ENCODE assay signal across 20 cellular contexts in genomic region chr4:79331126-79331876, GRCh38. TPM values are rescaled to one million over a fixed set of nuclear protein-coding genes. Genes with fewer than 3 reads are reported as not detected.
DNase-seq lines count a peak whose midpoint lies in the region; ATAC-seq, FAIRE-seq and TF ChIP-seq lines count a peak whose summit lies in the region.
"Had no signal": no experiment of that assay in that cellular context is flagged by ENCODE, and none has a peak within 500 bp of the region (broad histone marks: within the 10 kb centered on the region; RNA-seq: fewer than 3 reads in every experiment).

No MANE protein-coding gene starts in this region.

- in situ Hi-C loops in K562 (cut with MboI), result no loop called here

- FAIRE-seq in K562 (lab: Jason Lieb, UNC), result peak; percentile 29
- FAIRE-seq: colon, HTR-8/SVneo, islet of Langerhans had no signal

- TF ChIP-seq CTCF in K562 (IDR thresholded peaks at IDR 0.05 in 2 of 3, conservative IDR thresholded peaks at IDR 0.05 in 1 of 3; ENCODE audit: insufficient read depth in 2 of 3, low read depth in 1 of 3, low read length in 3 of 3) (no peak), gastroesophageal sphincter (IDR thresholded peaks at IDR 0.05) (no peak), chondrocyte (IDR thresholded peaks at IDR 0.05) (no peak)

- ATAC-seq in K562, result peak; percentile 49
- ATAC-seq in gastroesophageal sphincter, result no peak
- ATAC-seq: HCT116 had no signal

- peaks cover 0 to 8% of the 10 kb centered on the region in 2 experiments; a peak in 4 of 5 replicates for H3K4me1 ChIP-seq in K562 (replicated peaks in 1 of 2; ENCODE audit: control insufficient read depth in 2 of 2, insufficient read depth in 2 of 2, low read length in 2 of 2)
- no peaks in the 10 kb centered on the region for H3K4me1 ChIP-seq in gastroesophageal sphincter
- H3K4me1 ChIP-seq: suprapubic skin had no signal

- H3K9me1 ChIP-seq in K562 (ENCODE audit: control insufficient read depth, insufficient read depth, low read length), result no peaks in the 10 kb centered on the region

- no peak for TF ChIP-seq RAD21 in K562 (CRISPR knock-in tag; conservative IDR thresholded peaks at IDR 0.05 in 1 of 2, IDR thresholded peaks at IDR 0.05 in 1 of 2)

- TF ChIP-seq POLR2A in K562 (conservative IDR thresholded peaks at IDR 0.05) (no peak), gastroesophageal sphincter (IDR thresholded peaks at IDR 0.05) (no peak)

- H3K9me3 ChIP-seq in K562 (replicated peaks; ENCODE audit: control insufficient read depth, insufficient read depth, low read depth, low read length), result no peaks in the 10 kb centered on the region
- H3K9me3 ChIP-seq in gastroesophageal sphincter, result no peaks in the 10 kb centered on the region
- H3K9me3 ChIP-seq: suprapubic skin had no signal

- H2AFZ ChIP-seq in K562 (ENCODE audit: low read depth, low read length), result peak overlapping the region; percentile 78; the same call in 1 of the 2 replicates

- H3K27me3 ChIP-seq in K562 (ENCODE audit: control insufficient read depth in 2 of 2, insufficient read depth in 2 of 2, low read length in 2 of 2) (no peaks in the 10 kb centered on the region), gastroesophageal sphincter (no peaks in the 10 kb centered on the region)
- H3K27me3 ChIP-seq: suprapubic skin had no signal

- intact Hi-C loops in K562 (cut with micrococcal nuclease), result no loop called here

- H3K4me3 Mint-ChIP-seq in chondrocyte (ENCODE audit: unreplicated experiment), result no peak overlapping the region
- H3K4me3 Mint-ChIP-seq: CD4-positive, alpha-beta T cell had no signal

- H3K9me3 Mint-ChIP-seq in chondrocyte (ENCODE audit: low read depth), result no peaks in the 10 kb centered on the region
- H3K9me3 Mint-ChIP-seq: CD4-positive, alpha-beta T cell had no signal

- POLR2A ChIA-PET in K562 (lab: Yijun Ruan, JAX), result interaction anchor here (0.6 kb wide), 1 partner anchor 384 kb away, joined by 3 read pairs; no protein-coding TSS in a partner anchor

- H3K27ac Mint-ChIP-seq in chondrocyte (ENCODE audit: unreplicated experiment), result no peak overlapping the region
- H3K27ac Mint-ChIP-seq: CD4-positive, alpha-beta T cell had no signal

- H3K27ac ChIP-seq in K562 (ENCODE audit: extremely low read depth, low read depth, low read length) (peak overlapping the region; percentile 36; the same call in 1 of the 3 replicates), gastroesophageal sphincter (no peak overlapping the region)
- H3K27ac ChIP-seq: 22Rv1, suprapubic skin had no signal

- H3K36me3 ChIP-seq in K562 (ENCODE audit: control insufficient read depth, insufficient read depth, low read length) (no peaks in the 10 kb centered on the region), gastroesophageal sphincter (no peaks in the 10 kb centered on the region)
- H3K36me3 ChIP-seq: suprapubic skin had no signal

- H3K36me3 Mint-ChIP-seq in chondrocyte (ENCODE audit: low read depth), result no peaks in the 10 kb centered on the region

- H3K79me2 ChIP-seq in K562 (ENCODE audit: control insufficient read depth, insufficient read depth, low read length), result no peaks in the 10 kb centered on the region

- no peak overlapping the region for H3K9ac ChIP-seq in K562 (ENCODE audit: insufficient read depth in 1 of 2, low read depth in 2 of 2, low read length in 2 of 2)

- H3K4me2 ChIP-seq in K562 (ENCODE audit: insufficient read depth, low read length), result no peak overlapping the region; the same call in 1 of the 2 replicates

- peak; percentile 44 for DNase-seq in DMS 273 (lab: John Stamatoyannopoulos, UW; ENCODE audit: unreplicated experiment)
- no peak for DNase-seq in DMS 273 treated with DMSO at 0.1 percent for 48 hours (lab: John Stamatoyannopoulos, UW)
- peak; percentile 4 for DNase-seq in NCI-H226
- DNase-seq in K562 (ENCODE audit: extremely low read depth in 1 of 4, low spot score in 3 of 4), result peak in 1 of 4 experiments; percentile 62
- DNase-seq in mucosa of gallbladder (ENCODE audit: low spot score), result peak; percentile 56
- no peak for DNase-seq in activated CD4-positive, alpha-beta T cell treated with anti-CD3 and anti-CD28 coated beads, Interleukin-2, amount 50 U/mL, for 1 hour
- DNase-seq in chondrocyte (ENCODE audit: low spot score), result no peak
- DNase-seq: activated CD4-positive, CD25-positive, alpha-beta regulatory T cell; activated T-cell treated with anti-CD3 and anti-CD28 coated beads for 4 hours; CD4-positive, alpha-beta T cell; NCI-H526 treated with DMSO at 0.1 percent for 48 hours; posterior cingulate gyrus had no signal

- TF ChIP-seq EP300 in K562 (IDR thresholded peaks at IDR 0.05; ENCODE audit: low read length), result peak; percentile 20; the same call in 1 of the 2 replicates
- no peak for TF ChIP-seq EP300 in gastroesophageal sphincter (IDR thresholded peaks at IDR 0.05)

- CTCF ChIA-PET in K562 (lab: Yijun Ruan, JAX; ENCODE audit: low intra/inter-chr PET ratio), result no interaction called here

- 15% methylated on average over 2 of the region's 2 CpGs for WGBS in K562 (ENCODE audit: insufficient coverage, low coverage, missing lambda C conversion rate)
- WGBS in gastroesophageal sphincter (ENCODE audit: low coverage in 1 of 2), 2 donors, result 47 to 57% methylated on average over 2 of the region's 2 CpGs

- BruUV-seq in K562 (replicated peaks; lab: Mats Ljungman, UMichigan), result no TSS peak

- no peaks in the 10 kb centered on the region for H4K20me1 ChIP-seq in K562 (replicated peaks; ENCODE audit: control insufficient read depth, insufficient read depth, low read length)

- H3K4me1 Mint-ChIP-seq in chondrocyte (ENCODE audit: low read depth), result no peaks in the 10 kb centered on the region

- H3K4me3 ChIP-seq in K562 (no peak overlapping the region), gastroesophageal sphincter (no peak overlapping the region)
- H3K4me3 ChIP-seq: suprapubic skin had no signal

- no peaks in the 10 kb centered on the region for H3K27me3 Mint-ChIP-seq in chondrocyte (ENCODE audit: low read depth)
- H3K27me3 Mint-ChIP-seq: CD4-positive, alpha-beta T cell had no signal

TF ChIP-seq in K562, 482 proteins besides CTCF, POLR2A, EP300 and RAD21 (continues in another document):
- TF ChIP-seq KLF1 (tag; IDR thresholded peaks at IDR 0.05) (no peak), ZKSCAN1 (IDR thresholded peaks at IDR 0.05; ENCODE audit: low read depth, low read length) (no peak), ZNF41 (CRISPR knock-in tag; conservative IDR thresholded peaks at IDR 0.05) (peak; percentile 71; the same call in 1 of the 2 replicates), ATF1 (CRISPR knock-in tag; IDR thresholded peaks at IDR 0.05) (no peak), ATF1 (tag; IDR thresholded peaks at IDR 0.05) (0 out of 2 replicates have a peak, but pooled peaks have one; percentile 44), SRSF3 (IDR thresholded peaks at IDR 0.05; ENCODE audit: insufficient read depth, low read length) (no peak), DMBX1 (CRISPR knock-in tag; IDR thresholded peaks at IDR 0.05; ENCODE audit: borderline replicate concordance) (peak; percentile 82), PHTF2 (CRISPR knock-in tag; IDR thresholded peaks at IDR 0.05) (no peak), ZNF232 (CRISPR knock-in tag; IDR thresholded peaks at IDR 0.05) (no peak), MECOM (CRISPR knock-in tag; IDR thresholded peaks at IDR 0.05) (no peak), TEAD2 (tag; IDR thresholded peaks at IDR 0.05) (peak; percentile 42; the same call in 1 of the 2 replicates), RHOXF2B (CRISPR knock-in tag; conservative IDR thresholded peaks at IDR 0.05) (no peak), ZNF584 (CRISPR knock-in tag; IDR thresholded peaks at IDR 0.05; ENCODE audit: low read depth) (peak; percentile 75), MCM3 (IDR thresholded peaks at IDR 0.05) (no peak), ZNF146 (CRISPR knock-in tag; IDR thresholded peaks at IDR 0.05; ENCODE audit: unreplicated experiment) (no peak)

RNA-seq across cellular contexts. Expression of gene NAA11, which starts 5.4 kb away (rescaled TPM):
- 25.0 and 37.2 TPM in 2 replicates for total RNA-seq in K562 (2011; cell fraction: chromatin; rRNA removed; ENCODE audit: low replicate concordance)
- total RNA-seq in K562 (2011; cell fraction: nucleolus; rRNA removed), result 12.5 and 15.0 TPM in 2 replicates
- total RNA-seq in K562 (2011; cell fraction: nucleoplasm; rRNA removed), result 30.0 and 38.9 TPM in 2 replicates
- total RNA-seq in K562 (2014; rRNA removed) (20.4 and 21.1 TPM in 2 replicates), K562 (2014; rRNA removed; fragmentation: Illumina TruSeq; extraction: Trizol) (21.8 and 25.7 TPM in 2 replicates), K562 (2015; rRNA removed; fragmentation: Illumina TruSeq; extraction: Trizol) (27.7 and 30.9 TPM in 2 replicates), K562 (2021) (23.1 and 24.4 TPM in 2 replicates), mucosa of gallbladder (not detected), gastroesophageal sphincter (not detected), chondrocyte (not detected in 3 replicates)
- polyA plus RNA-seq in K562 (2011; rRNA removed) (30.8 and 33.3 TPM in 2 replicates), K562 (2014; fragmentation: Illumina TruSeq; extraction: Trizol) (26.9 and 34.6 TPM in 2 replicates), K562 (2014; fragmentation: Nextera tagmentation; extraction: Ambion mirVana) (10 to 100 TPM; 17.1 to 22.7 TPM), K562 (2014; rRNA removed) (21.3 and 22.1 TPM in 2 replicates)
- 20.7 and 26.1 TPM in 2 replicates for polyA plus RNA-seq in K562 (2011; cell fraction: cytosol; rRNA removed)
- 35.9 and 38.4 TPM in 2 replicates for polyA plus RNA-seq in K562 (2011; cell fraction: nucleus; rRNA removed)
- polyA plus RNA-seq in K562 (2012), result 24.1 and 39.7 TPM in 2 replicates
- polyA minus RNA-seq in K562 (2011; rRNA and poly(A)+ RNA removed), result 45.5 and 47.7 TPM in 2 replicates
- polyA minus RNA-seq in K562 (2011; cell fraction: cytosol; rRNA and poly(A)+ RNA removed), result 15.9 and 19.2 TPM in 2 replicates
- polyA minus RNA-seq in K562 (2011; cell fraction: nucleus; rRNA and poly(A)+ RNA removed), result 21.4 and 33.4 TPM in 2 replicates
- total RNA-seq: CD4-positive, alpha-beta T cell; mononuclear cell; suprapubic skin had no signal

Comparison
In these comparisons a context has a peak if more than half of its experiments do, and no peak if none do; other contexts are left out.
1. DNase-seq: peak in DMS 273 (single experiment), NCI-H226 (single experiment) and mucosa of gallbladder (single experiment); none in DMS 273 treated with DMSO at 0.1 percent for 48 hours (single experiment), activated CD4-positive, alpha-beta T cell treated with anti-CD3 and anti-CD28 coated beads, Interleukin-2, amount 50 U/mL, for 1 hour (single experiment) and chondrocyte (single experiment).
2. RNA of gene NAA11, which starts 5.4 kb away (total RNA-seq): 12.5 to 38.9 TPM in K562; not detected in mucosa of gallbladder (single experiment), not detected in gastroesophageal sphincter and not detected in chondrocyte; every median in the first group is over 10 times any median in the second.